In the genomic region with DNA sequence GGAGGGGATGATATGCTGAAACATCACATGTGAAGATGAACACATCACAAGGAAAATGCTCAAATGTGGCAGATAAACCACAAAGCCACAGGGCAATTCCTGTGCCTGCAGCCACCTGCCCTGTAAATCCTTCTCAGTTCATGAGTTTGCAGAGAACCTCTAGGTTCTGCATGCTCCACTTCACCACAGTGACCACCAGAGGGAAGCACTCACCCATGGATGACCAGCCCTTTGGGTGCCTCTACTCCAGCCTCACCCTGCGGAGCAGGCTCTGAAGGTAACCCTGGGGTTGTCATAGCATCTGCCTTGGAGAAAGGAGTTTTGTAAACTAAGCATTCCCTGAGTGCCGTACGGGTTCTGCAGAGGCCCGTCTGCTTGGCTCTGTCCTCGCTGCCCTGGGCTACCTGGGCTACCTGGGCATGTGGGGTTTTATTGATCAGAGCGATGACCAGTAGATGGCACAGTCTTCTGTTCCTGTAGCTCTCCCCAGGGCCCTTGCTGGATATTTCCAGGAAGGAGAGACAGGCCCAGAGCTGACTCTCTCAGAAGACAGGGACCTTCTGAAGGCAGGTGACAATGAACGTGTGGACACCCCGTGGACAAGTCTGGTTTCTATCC, we compare ENCODE assay signal across 9 cellular contexts. TPM values are rescaled to one million over a fixed set of nuclear protein-coding genes. Genes with fewer than 3 reads are reported as not detected.
DNase-seq lines count a peak whose midpoint lies in the region; ATAC-seq, FAIRE-seq and TF ChIP-seq lines count a peak whose summit lies in the region.
"Had no signal": no experiment of that assay in that cellular context is flagged by ENCODE, and none has a peak within 500 bp of the region (broad histone marks: within the 10 kb centered on the region; RNA-seq: fewer than 3 reads in every experiment).

No MANE protein-coding gene starts in this region.

- peak; percentile 79 for FAIRE-seq in GM12891 (lab: Jason Lieb, UNC)

- TF ChIP-seq CTCF in OCI-LY1 (IDR thresholded peaks at IDR 0.05; ENCODE audit: low read length): peak; percentile 55
- peak; percentile 51 for TF ChIP-seq CTCF in epithelial cell of esophagus (IDR thresholded peaks at IDR 0.05; ENCODE audit: insufficient read depth, low read depth, low read length, missing control alignments)
- TF ChIP-seq CTCF in stomach (IDR thresholded peaks at IDR 0.05): peak in 2 of 7 experiments; percentile 22 to 32

- no peak overlapping the region for H3K4me2 ChIP-seq in OCI-LY1 (ENCODE audit: low read length)

- H3K27me3 Mint-ChIP-seq in immature natural killer cell (ENCODE audit: low read depth in 3 of 3): peaks cover 0 to 8% (median 7%) of the 10 kb centered on the region in 3 donors

- intact Hi-C loops in stomach (cut with DNase I; ENCODE audit: low total_unique reads): no loop called here

- H3K9ac ChIP-seq in OCI-LY1 (ENCODE audit: low read length): no peak overlapping the region

- H3K4me1 Mint-ChIP-seq in immature natural killer cell: no peaks in the 10 kb centered on the region

- no peak overlapping the region for H3K4me3 Mint-ChIP-seq in immature natural killer cell

- no peaks in the 10 kb centered on the region for H3K27me3 ChIP-seq in OCI-LY1 (ENCODE audit: insufficient read depth, low read length)
- peaks cover 0 to 3% (median 0%) of the 10 kb centered on the region in 3 donors for H3K27me3 ChIP-seq in stomach

- WGBS in stomach, 5 donors: 49 to 77% (median 65%) methylated on average over 8 of the region's 8 CpGs

- H3K36me3 ChIP-seq in OCI-LY1 (ENCODE audit: insufficient read depth, low read length) (no peaks in the 10 kb centered on the region), stomach (no peaks in the 10 kb centered on the region)

- H3K27ac Mint-ChIP-seq in immature natural killer cell: no peak overlapping the region

- no peaks in the 10 kb centered on the region for H3K79me2 ChIP-seq in OCI-LY1 (ENCODE audit: insufficient read depth, low read length)

- no peak for TF ChIP-seq EP300 in stomach (IDR thresholded peaks at IDR 0.05)

- peak; percentile 24 for DNase-seq in CD1c-positive myeloid dendritic cell (ENCODE audit: extremely low spot score)
- DNase-seq in GM12891 (ENCODE audit: insufficient read length, low spot score): no peak
- peak; percentile 31 for DNase-seq in epithelial cell of esophagus (ENCODE audit: low read depth)
- DNase-seq in retina: peak; percentile 44
- no peak for DNase-seq in stomach
- no peak for DNase-seq in immature natural killer cell

- no peaks in the 10 kb centered on the region for H3K4me1 ChIP-seq in OCI-LY1 (ENCODE audit: insufficient read depth, low read length, severe bottlenecking)
- no peaks in the 10 kb centered on the region for H3K4me1 ChIP-seq in stomach

- H2AFZ ChIP-seq in OCI-LY1 (ENCODE audit: low read length): no peak overlapping the region

- H3K9me3 Mint-ChIP-seq in immature natural killer cell: peaks cover 0 to 2% (median 0%) of the 10 kb centered on the region in 6 donors

- H3F3A ChIP-seq in OCI-LY1 (ENCODE audit: insufficient read depth, low read length): no peaks in the 10 kb centered on the region

- H3K36me3 Mint-ChIP-seq in immature natural killer cell: no peaks in the 10 kb centered on the region

- TF ChIP-seq POLR2A in GM12891 (IDR thresholded peaks at IDR 0.05; ENCODE audit: low read depth, low read length): no peak
- no peak for TF ChIP-seq POLR2A in stomach (IDR thresholded peaks at IDR 0.05)

- H3K9me3 ChIP-seq in OCI-LY1 (ENCODE audit: low read length): no peaks in the 10 kb centered on the region
- no peaks in the 10 kb centered on the region for H3K9me3 ChIP-seq in stomach

- H3K4me3 ChIP-seq in OCI-LY1 (ENCODE audit: low read depth, low read length, poor library complexity, severe bottlenecking) (no peak overlapping the region), epithelial cell of esophagus (ENCODE audit: low read length) (no peak overlapping the region), stomach (no peak overlapping the region)

- no peaks in the 10 kb centered on the region for H3K9me2 ChIP-seq in OCI-LY1 (ENCODE audit: low read depth, low read length)

- no peak for ATAC-seq in HG02759 (IDR thresholded peaks at IDR 0.05; ENCODE audit: unreplicated experiment)

- no peak overlapping the region for H3K27ac ChIP-seq in OCI-LY1 (ENCODE audit: low read depth, low read length, poor library complexity, severe bottlenecking)
- H3K27ac ChIP-seq in stomach: no peak overlapping the region

- H4K20me1 ChIP-seq in OCI-LY1 (ENCODE audit: insufficient read depth, low read length): no peaks in the 10 kb centered on the region

TF ChIP-seq in GM12891, 5 proteins besides CTCF, POLR2A, EP300 and RAD21:
- no peak for TF ChIP-seq PAX5 (IDR thresholded peaks at IDR 0.05; ENCODE audit: insufficient read depth, low read length, severe bottlenecking)
- TF ChIP-seq POU2F2 (IDR thresholded peaks at IDR 0.05; ENCODE audit: low read depth, low read length): no peak
- no peak for TF ChIP-seq TAF1 (IDR thresholded peaks at IDR 0.05; ENCODE audit: low read depth, low read length)
- no peak for TF ChIP-seq POLR2AphosphoS5 (IDR thresholded peaks at IDR 0.05; ENCODE audit: low read depth, low read length)
TF ChIP-seq in GM12891: peak in this region for 0.

RNA-seq across cellular contexts. Expression of a gene that starts 31.7 kb away (rescaled TPM):
- not detected for polyA plus RNA-seq in GM12891 (2012; ENCODE audit: low read depth, missing spikeins)
- total RNA-seq in stomach: not detected
- polyA plus RNA-seq in stomach (under 1 TPM in 1 of 3 donors, not detected in 2; 0.23 TPM), immature natural killer cell (not detected)
- total RNA-seq: T-helper 1 cell treated with Interleukin-12 subunit alpha and Interleukin-12 subunit beta and Interleukin-4 antibody, amounts not matched to agents 30 ng/mL and 1 ng/mL, for 36 hours had no signal

RNA-seq across cellular contexts. Expression of a gene that starts 44.1 kb away (rescaled TPM):
- not detected for polyA plus RNA-seq in GM12891 (2012; ENCODE audit: low read depth, missing spikeins)
- total RNA-seq in stomach: 1 to 10 TPM in 1 of 5 donors, not detected in 4; 1.3 TPM
- polyA plus RNA-seq in stomach (under 1 TPM in 1 of 3 donors, not detected in 2; 0.58 TPM), immature natural killer cell (not detected)
- total RNA-seq: T-helper 1 cell treated with Interleukin-12 subunit alpha and Interleukin-12 subunit beta and Interleukin-4 antibody, amounts not matched to agents 30 ng/mL and 1 ng/mL, for 36 hours had no signal

Comparison
In these comparisons a context has a peak if more than half of its experiments do, and no peak if none do; other contexts are left out.
1. DNase-seq: peak in CD1c-positive myeloid dendritic cell (single experiment), epithelial cell of esophagus (single experiment) and retina (single experiment); none in GM12891 (single experiment), stomach (single experiment) and immature natural killer cell (0 of 3).